In genomic region chr15:58797505-58797904, GRCh38 we compare ENCODE assay signal across 16 cellular contexts. TPM values are rescaled to one million over a fixed set of nuclear protein-coding genes. Genes with fewer than 3 reads are reported as not detected.
DNase-seq lines count a peak whose midpoint lies in the region; ATAC-seq, FAIRE-seq and TF ChIP-seq lines count a peak whose summit lies in the region.
"Had no signal": no experiment of that assay in that cellular context is flagged by ENCODE, and none has a peak within 500 bp of the region (broad histone marks: within the 10 kb centered on the region; RNA-seq: fewer than 3 reads in every experiment).

No MANE protein-coding gene starts in this region.

- ATAC-seq in Right ventricle myocardium superior (ENCODE audit: poor library complexity) (peak; percentile 49), pancreas (no peak)
- no peak for ATAC-seq in activated CD4-positive, CD25-positive, alpha-beta regulatory T cell treated with anti-CD3 and anti-CD28 coated beads, Interleukin-2, amount 50 U/mL, for 24 hours

- no peak for DNase-seq in Right ventricle myocardium superior
- no peak for DNase-seq in cardiac septum (ENCODE audit: low spot score)
- DNase-seq in GM12891 (ENCODE audit: insufficient read length, low spot score): no peak
- DNase-seq in bronchial epithelial cell (ENCODE audit: low read depth): no peak
- DNase-seq in urothelium cell line (ENCODE audit: low spot score): no peak
- no peak for DNase-seq in pancreas
- DNase-seq: 8988T; CD4-positive, alpha-beta memory T cell; DMS153; DMS79; GDM1; H9 had no signal

- no peaks in the 10 kb centered on the region for H3K9me3 ChIP-seq in pancreas

- FAIRE-seq in GM12891 (lab: Jason Lieb, UNC) (peak; percentile 52), bronchial epithelial cell (lab: Jason Lieb, UNC) (peak; percentile 7), urothelium cell line (lab: Jason Lieb, UNC) (peak; percentile 81), pancreas (lab: Jason Lieb, UNC) (no peak)
- FAIRE-seq: H1, HTR-8/SVneo had no signal

- 62 to 66% methylated on average over 3 of the region's 3 CpGs for WGBS in pancreas, 2 donors

- H3K27me3 ChIP-seq in bronchial epithelial cell (ENCODE audit: control insufficient read depth, insufficient read depth, low read length): no peaks in the 10 kb centered on the region
- no peaks in the 10 kb centered on the region for H3K27me3 ChIP-seq in pancreas
- H3K27me3 ChIP-seq: BLaER1 had no signal

- TF ChIP-seq POLR2A in GM12891 (IDR thresholded peaks at IDR 0.05; ENCODE audit: low read depth, low read length): no peak

- intact Hi-C loops in Right ventricle myocardium superior (cut with DNase I) (no loop called here), cardiac septum (cut with DNase I) (no loop called here), pancreas (cut with DNase I) (no loop called here)

- H3K4me3 ChIP-seq in bronchial epithelial cell (ENCODE audit: low read depth, low read length): no peak overlapping the region
- H3K4me3 ChIP-seq in pancreas: no peak overlapping the region
- H3K4me3 ChIP-seq: BLaER1 had no signal

- H3K36me3 ChIP-seq in bronchial epithelial cell (ENCODE audit: control insufficient read depth, insufficient read depth, low read length) (no peaks in the 10 kb centered on the region), pancreas (peaks cover 0 to 3% (median 0%) of the 10 kb centered on the region in 3 donors)

- no peak for TF ChIP-seq CTCF in bronchial epithelial cell (IDR thresholded peaks at IDR 0.05; ENCODE audit: insufficient read depth, low read length, severe bottlenecking)
- TF ChIP-seq CTCF in pancreas (IDR thresholded peaks at IDR 0.05): no peak

- H3K27ac ChIP-seq in pancreas: no peak overlapping the region
- H3K27ac ChIP-seq: BLaER1 had no signal

- no peaks in the 10 kb centered on the region for H3K4me1 ChIP-seq in pancreas
- H3K4me1 ChIP-seq: BLaER1 had no signal

TF ChIP-seq in GM12891, 5 proteins besides CTCF, POLR2A, EP300 and RAD21:
- TF ChIP-seq SPI1 (IDR thresholded peaks at IDR 0.05; ENCODE audit: low read depth, low read length) (no peak), PAX5 (IDR thresholded peaks at IDR 0.05; ENCODE audit: insufficient read depth, low read length, severe bottlenecking) (no peak), POLR2AphosphoS5 (IDR thresholded peaks at IDR 0.05; ENCODE audit: low read depth, low read length) (no peak), TAF1 (IDR thresholded peaks at IDR 0.05; ENCODE audit: low read depth, low read length) (no peak), POU2F2 (IDR thresholded peaks at IDR 0.05; ENCODE audit: low read depth, low read length) (no peak)

RNA-seq across cellular contexts. Expression of gene MINDY2, which starts 26.4 kb away (rescaled TPM):
- 40.3 TPM for total RNA-seq in Right ventricle myocardium superior
- 33.4 TPM for total RNA-seq in cardiac septum
- 1.2 TPM for polyA plus RNA-seq in GM12891 (2012; ENCODE audit: low read depth, missing spikeins)
- 23.0 and 25.0 TPM in 2 replicates for total RNA-seq in bronchial epithelial cell
- 10 to 100 TPM in 1 of 6 donors, 1 to 10 TPM in 5; 5.1 to 11.6 (median 6.3) TPM for total RNA-seq in pancreas
- polyA plus RNA-seq in pancreas: 1 to 10 TPM; 2.8 to 2.9 TPM

RNA-seq across cellular contexts. Expression of gene ADAM10, which starts 48.0 kb away (rescaled TPM):
- total RNA-seq in Right ventricle myocardium superior: 69.7 TPM
- 85.9 TPM for total RNA-seq in cardiac septum
- polyA plus RNA-seq in GM12891 (2012; ENCODE audit: low read depth, missing spikeins): 41.8 TPM
- total RNA-seq in bronchial epithelial cell: 112 and 118 TPM in 2 replicates
- 10 to 100 TPM; 30.6 to 96.2 (median 37.6) TPM for total RNA-seq in pancreas
- polyA plus RNA-seq in pancreas: 10 to 100 TPM in 1 of 2 donors, 1 to 10 TPM in 1; 6.1 to 13.0 TPM
